Comparison of ENCODE assay signal across 8 cellular contexts in the genomic region with DNA sequence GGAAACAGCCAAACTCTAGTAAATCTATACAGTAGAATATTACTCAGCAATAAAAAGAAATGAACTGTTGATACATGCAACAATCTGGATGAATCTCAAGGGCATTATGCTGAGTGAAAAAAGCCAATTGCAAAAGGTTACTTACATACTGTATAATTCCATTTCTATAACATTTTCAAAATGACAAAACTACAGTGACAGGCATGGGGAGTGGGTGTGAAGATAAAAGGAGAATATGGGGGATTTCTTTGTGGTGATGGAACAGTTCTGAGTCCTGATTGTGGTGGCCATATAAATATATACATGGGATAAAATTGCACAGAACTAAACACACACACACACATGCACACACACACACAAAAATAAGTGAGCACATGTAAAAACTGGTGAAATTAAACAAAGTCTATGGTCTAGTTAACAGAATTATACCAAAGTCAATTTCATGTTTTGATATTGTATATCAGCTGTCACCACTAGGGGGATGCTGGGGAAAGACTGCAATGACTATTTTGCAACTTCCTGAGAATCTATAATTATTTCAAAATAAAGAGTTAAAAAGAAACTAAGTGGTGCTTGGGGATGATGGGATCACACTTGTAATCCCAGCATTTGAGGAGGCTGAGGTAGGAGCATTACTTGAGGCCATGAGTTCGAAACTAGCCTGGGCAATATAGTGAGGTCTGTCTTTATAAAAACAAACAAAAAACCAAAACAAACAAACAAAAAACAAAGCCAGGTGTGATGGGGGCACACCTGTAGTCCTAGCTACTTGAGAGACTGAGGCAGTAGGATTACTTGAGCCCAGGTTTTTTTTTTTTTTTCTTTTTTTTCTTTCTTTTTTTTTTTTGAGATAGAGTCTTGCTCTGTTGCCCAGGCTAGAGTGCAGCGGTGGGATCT.
DNase-seq lines count a peak whose midpoint lies in the region; FAIRE-seq and TF ChIP-seq lines count a peak whose summit lies in the region.

No MANE protein-coding gene starts in this region.

- H3K27me3 ChIP-seq in Loucy (ENCODE audit: insufficient read depth, low read length, poor library complexity, severe bottlenecking) (peaks cover 27% of the 10 kb centered on the region), prostate gland (replicated peaks; ENCODE audit: insufficient read depth) (no peaks in the 10 kb centered on the region)

- TF ChIP-seq POLR2A in prostate gland (IDR thresholded peaks at IDR 0.05): no peak

- H3K4me1 ChIP-seq in Loucy (ENCODE audit: insufficient read depth, low read length, poor library complexity, severe bottlenecking) (peaks cover 3% of the 10 kb centered on the region), prostate gland (replicated peaks) (no peaks in the 10 kb centered on the region)

- H3K27ac ChIP-seq in coronary artery (no peak overlapping the region), prostate gland (no peak overlapping the region)

- no peaks in the 10 kb centered on the region for H3K9me2 ChIP-seq in Loucy (replicated peaks; ENCODE audit: low read depth, low read length)

- no peaks in the 10 kb centered on the region for H3F3A ChIP-seq in Loucy (ENCODE audit: low read depth)

- no peaks in the 10 kb centered on the region for H4K20me1 ChIP-seq in Loucy (ENCODE audit: insufficient read depth, low read length, poor library complexity, severe bottlenecking)

- no peak overlapping the region for H3K9ac ChIP-seq in Loucy (ENCODE audit: low read depth, low read length, poor library complexity, severe bottlenecking)

- H3K36me3 ChIP-seq in Loucy (ENCODE audit: insufficient read depth, low read length): no peaks in the 10 kb centered on the region
- H3K36me3 ChIP-seq in prostate gland: no peaks in the 10 kb centered on the region

- H3K9me3 ChIP-seq in Loucy (ENCODE audit: insufficient read depth, low read depth, low read length) (no peaks in the 10 kb centered on the region), prostate gland (no peaks in the 10 kb centered on the region)

- DNase-seq in activated CD4-positive, alpha-beta T cell treated with anti-CD3 and anti-CD28 coated beads for 4 hours: peak; percentile 7 to 13
- no peak for DNase-seq in activated CD4-positive, alpha-beta T cell treated with anti-CD3 and anti-CD28 coated beads for 1 hour
- no peak for DNase-seq in coronary artery (ENCODE audit: low spot score)
- no peak for DNase-seq in prostate gland (ENCODE audit: low spot score)
- no peak for DNase-seq in stimulated activated naive CD4-positive, alpha-beta T cell treated with Interleukin-2 at 50 U/mL for 16 hours (lab: John Stamatoyannopoulos, UW)
- no peak for DNase-seq in urothelium cell line (ENCODE audit: low spot score)
- DNase-seq in GM19240 (ENCODE audit: insufficient read length, low spot score): no peak

- H2AFZ ChIP-seq in Loucy (ENCODE audit: low read length): no peak overlapping the region

- TF ChIP-seq CTCF in Loucy (conservative IDR thresholded peaks at IDR 0.05; ENCODE audit: low read length) (peak; percentile 83), coronary artery (IDR thresholded peaks at IDR 0.05) (peak; percentile 45), prostate gland (IDR thresholded peaks at IDR 0.05) (peak; percentile 10 to 49 (median 39))

- H3K4me2 ChIP-seq in Loucy (ENCODE audit: low read depth, low read length, poor library complexity, severe bottlenecking): no peak overlapping the region

- no peaks in the 10 kb centered on the region for H3K79me2 ChIP-seq in Loucy (ENCODE audit: insufficient read depth, low read length)

- no peak for FAIRE-seq in urothelium cell line (lab: Jason Lieb, UNC)

- H3K4me3 ChIP-seq in Loucy (ENCODE audit: low read length, poor library complexity, severe bottlenecking) (no peak overlapping the region), coronary artery (no peak overlapping the region), prostate gland (no peak overlapping the region)

- intact Hi-C loops in prostate gland (cut with DNase I): no loop called here

- 93% methylated on average over 2 of the region's 2 CpGs for WGBS in prostate gland

Comparison
In these comparisons a context has a peak if more than half of its experiments do, and no peak if none do; other contexts are left out.
1. DNase-seq: peak in activated CD4-positive, alpha-beta T cell treated with anti-CD3 and anti-CD28 coated beads for 4 hours (2 of 2); none in activated CD4-positive, alpha-beta T cell treated with anti-CD3 and anti-CD28 coated beads for 1 hour (single experiment), coronary artery (single experiment), prostate gland (single experiment), stimulated activated naive CD4-positive, alpha-beta T cell treated with Interleukin-2 at 50 U/mL for 16 hours (single experiment), urothelium cell line (single experiment) and GM19240 (single experiment).
2. Peak in every context shown above with its lines, with median percentiles within 50 percentile points of each other: CTCF ChIP-seq.